Comparison of ENCODE assay signal across 28 cellular contexts in the genomic region with DNA sequence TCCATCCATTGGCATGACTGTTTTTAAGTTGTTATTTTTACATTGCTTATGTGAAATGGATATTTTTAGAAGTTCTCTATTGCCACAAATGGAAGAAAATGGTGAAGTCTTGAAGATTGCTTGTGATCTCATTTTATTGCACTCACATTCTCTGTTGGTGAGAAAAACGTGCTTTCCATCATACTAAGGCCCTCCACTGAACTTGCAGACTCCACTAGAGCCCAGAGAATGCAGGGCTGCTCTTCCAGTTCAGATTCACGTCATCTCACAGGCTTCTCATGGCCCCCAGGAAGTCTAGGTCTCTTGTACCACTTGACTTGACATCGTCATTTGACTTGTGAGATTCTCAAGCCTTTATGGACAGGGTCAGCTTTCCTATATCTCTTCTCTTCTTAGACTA.
"Had no signal": no experiment of that assay in that cellular context is flagged by ENCODE, and none has a peak within 500 bp of the region (broad histone marks: within the 10 kb centered on the region; RNA-seq: fewer than 3 reads in every experiment).

No MANE protein-coding gene starts in this region.

- DNase-seq: activated B cell treated with CpG ODN at 0.5 μM for 24 hours; activated CD4-positive, alpha-beta memory T cell treated with anti-CD3 and anti-CD28 coated beads for 36 hours; activated CD4-positive, alpha-beta T cell treated with anti-CD3 and anti-CD28 coated beads for 1 hour; activated CD4-positive, alpha-beta T cell treated with anti-CD3 and anti-CD28 coated beads, Interleukin-2, amount 10 ng/mL, durations not matched to agents 24 days and 14 days; activated gamma-delta T cell; activated naive CD4-positive, alpha-beta T cell treated with anti-CD3 and anti-CD28 coated beads for 36 hours; activated T-cell treated with anti-CD3 and anti-CD28 coated beads for 4 hours; activated T-cell treated with anti-CD3 and anti-CD28 coated beads, Interleukin-2, amount 50 U/mL, for 48 hours; amygdala; Karpas-422; MM.1S; NCI-H1105; NCI-H1436; NCI-H1694 treated with DMSO at 0.1 percent for 48 hours; NCI-H2029 treated with DMSO at 0.1 percent for 48 hours; NCI-H510A treated with DMSO at 0.1 percent for 48 hours; NCI-H69; NK-92 treated with Interleukin-12 subunit alpha and Interleukin-12 subunit beta, amount 100 ng/mL, for 24 hours; OCI-M1; RPMI8226; T-cell; T-helper 2 cell; T1000 had no signal

- H3K27ac ChIP-seq: SK-N-MC had no signal

- H3K4me3 ChIP-seq: SK-N-MC had no signal

- ATAC-seq: activated T-helper 17 cell treated with anti-CD3 and anti-CD28 coated beads, Interleukin-2, amount 50 U/mL, for 72 hours; Panc1; Right ventricle myocardium inferior; T-cell had no signal

- FAIRE-seq: TTC549 had no signal
